In genomic region chr5:108530706-108531105, GRCh38 we compare ENCODE assay signal across 14 cellular contexts.
DNase-seq lines count a peak whose midpoint lies in the region; ATAC-seq, FAIRE-seq and TF ChIP-seq lines count a peak whose summit lies in the region.
"Had no signal": no experiment of that assay in that cellular context is flagged by ENCODE, and none has a peak within 500 bp of the region (broad histone marks: within the 10 kb centered on the region; RNA-seq: fewer than 3 reads in every experiment).

No MANE protein-coding gene starts in this region.

- H2AFZ ChIP-seq in K562 (ENCODE audit: low read depth, low read length) (peak overlapping the region; percentile 73), smooth muscle cell (ENCODE audit: low read depth) (no peak overlapping the region)

- no peak overlapping the region for H2AK5ac ChIP-seq in mesendoderm (ENCODE audit: low read length)

- intact Hi-C loops in K562 (cut with micrococcal nuclease) = no loop called here

- no peak for TF ChIP-seq EP300 in K562 (IDR thresholded peaks at IDR 0.05; ENCODE audit: low read length)

- no peaks in the 10 kb centered on the region for H3K9me1 ChIP-seq in K562 (ENCODE audit: control insufficient read depth, insufficient read depth, low read length)

- POLR2A ChIA-PET in AG04450 (lab: Yijun Ruan, JAX) (no interaction called here), K562 (lab: Yijun Ruan, JAX) (interaction anchor here (0.7 to 2.0 kb wide), 2 partner anchors 14 to 1075 kb away, joined by 3 to 6 read pairs; no protein-coding TSS in a partner anchor)

- TF ChIP-seq POLR2A in K562 (conservative IDR thresholded peaks at IDR 0.05) = no peak

- no peak overlapping the region for H3K56ac ChIP-seq in mesendoderm (ENCODE audit: low read length)

- H3K79me2 ChIP-seq in K562 (ENCODE audit: control insufficient read depth, insufficient read depth, low read length) (no peaks in the 10 kb centered on the region), mesendoderm (ENCODE audit: control insufficient read depth, insufficient read depth, low read length) (no peaks in the 10 kb centered on the region), smooth muscle cell (ENCODE audit: low read depth) (no peaks in the 10 kb centered on the region)

- BruUV-seq in K562 (replicated peaks; lab: Mats Ljungman, UMichigan) = no TSS peak

- H4K8ac ChIP-seq in mesendoderm (ENCODE audit: low read depth, low read length) = no peak overlapping the region

- CTCF ChIA-PET in AG04450 (lab: Charles Lee) = no interaction called here
- CTCF ChIA-PET in K562 (lab: Yijun Ruan, JAX; ENCODE audit: low intra/inter-chr PET ratio) = no interaction called here

- peak overlapping the region; percentile 23 for H2BK5ac ChIP-seq in mesendoderm (ENCODE audit: low read length)

- TF ChIP-seq CTCF in AG04450 (IDR thresholded peaks at IDR 0.05; ENCODE audit: low read depth, low read length) = no peak
- TF ChIP-seq CTCF in K562 (IDR thresholded peaks at IDR 0.05 in 2 of 3, conservative IDR thresholded peaks at IDR 0.05 in 1 of 3; ENCODE audit: insufficient read depth in 2 of 3, low read depth in 1 of 3, low read length in 3 of 3) = no peak
- no peak for TF ChIP-seq CTCF in smooth muscle cell (IDR thresholded peaks at IDR 0.05; ENCODE audit: borderline replicate concordance, insufficient read depth, poor library complexity, severe bottlenecking)

- H3K9ac ChIP-seq in K562 (ENCODE audit: insufficient read depth in 1 of 2, low read depth in 2 of 2, low read length in 2 of 2) (0 out of 4 replicates have a peak overlapping the region, but pooled peaks of 1 of the 2 experiments have one; percentile 10), mesendoderm (ENCODE audit: low read length) (no peak overlapping the region), smooth muscle cell (ENCODE audit: low read depth) (no peak overlapping the region)
- H3K9ac ChIP-seq: KMS-11 had no signal

- H2BK15ac ChIP-seq in mesendoderm (replicated peaks; ENCODE audit: low read depth) = no peak overlapping the region

- H3K4me3 ChIP-seq in AG04450 (ENCODE audit: low read depth, low read length) (no peak overlapping the region), K562 (no peak overlapping the region), mesendoderm (ENCODE audit: low read length) (no peak overlapping the region), smooth muscle cell (no peak overlapping the region)

- H3K27me3 ChIP-seq in AG04450 (ENCODE audit: control insufficient read depth, insufficient read depth, low read length) (no peaks in the 10 kb centered on the region), K562 (ENCODE audit: control insufficient read depth in 2 of 2, insufficient read depth in 2 of 2, low read length in 2 of 2) (no peaks in the 10 kb centered on the region), mesendoderm (ENCODE audit: insufficient read depth, low read length, poor library complexity) (no peaks in the 10 kb centered on the region), smooth muscle cell (ENCODE audit: low read depth) (no peaks in the 10 kb centered on the region)

- TF ChIP-seq RAD21 in K562 (CRISPR knock-in tag; conservative IDR thresholded peaks at IDR 0.05 in 1 of 2, IDR thresholded peaks at IDR 0.05 in 1 of 2) = no peak

- H3K23ac ChIP-seq in mesendoderm (ENCODE audit: low read length) = no peak overlapping the region

- ATAC-seq in K562 (no peak), GM19455 (IDR thresholded peaks at IDR 0.05; ENCODE audit: unreplicated experiment) (no peak), GM19395 (IDR thresholded peaks at IDR 0.05; ENCODE audit: unreplicated experiment) (no peak)

- no peak overlapping the region for H2BK120ac ChIP-seq in mesendoderm (ENCODE audit: low read depth, low read length)

- no peaks in the 10 kb centered on the region for H3K79me1 ChIP-seq in mesendoderm (ENCODE audit: low read length)

- in situ Hi-C loops in K562 (cut with MboI) = no loop called here

- H3K9me3 ChIP-seq in AG04450 (ENCODE audit: control insufficient read depth, insufficient read depth, low read length) = no peaks in the 10 kb centered on the region
- peaks cover 26% of the 10 kb centered on the region for H3K9me3 ChIP-seq in K562 (replicated peaks; ENCODE audit: control insufficient read depth, insufficient read depth, low read depth, low read length)
- H3K9me3 ChIP-seq in smooth muscle cell (replicated peaks; ENCODE audit: low read depth) = peaks cover 5% of the 10 kb centered on the region

- no peak for FAIRE-seq in K562 (lab: Jason Lieb, UNC)
- FAIRE-seq: GM12891 had no signal

- no peak overlapping the region for H3K18ac ChIP-seq in mesendoderm (ENCODE audit: low read length)

- H4K20me1 ChIP-seq in K562 (replicated peaks; ENCODE audit: control insufficient read depth, insufficient read depth, low read length) (no peaks in the 10 kb centered on the region), smooth muscle cell (ENCODE audit: low read depth) (no peaks in the 10 kb centered on the region)

- H3K27ac ChIP-seq in AG04450 (ENCODE audit: low read depth, low read length) (peak overlapping the region; percentile 79), K562 (ENCODE audit: extremely low read depth, low read depth, low read length) (peak overlapping the region; percentile 70), mesendoderm (ENCODE audit: low read depth, low read length) (peak overlapping the region; percentile 34), smooth muscle cell (ENCODE audit: low read depth) (peak overlapping the region; percentile 43)
- H3K27ac ChIP-seq: KMS-11 had no signal

- H3K4ac ChIP-seq in mesendoderm (ENCODE audit: low read depth, low read length) = no peak overlapping the region

- WGBS in K562 (ENCODE audit: insufficient coverage, low coverage, missing lambda C conversion rate) = 34% methylated on average over 4 of the region's 5 CpGs
- no CpG with 5 or more reads among the region's 5 CpGs for WGBS in mesendoderm (ENCODE audit: extremely low coverage, insufficient coverage, low lambda C conversion rate)
- 88% methylated on average over 5 of the region's 5 CpGs for WGBS in smooth muscle cell (ENCODE audit: low lambda C conversion rate)

- no peak overlapping the region for H4K5ac ChIP-seq in mesendoderm (ENCODE audit: low read length)

- H3K4me2 ChIP-seq in K562 (ENCODE audit: insufficient read depth, low read length) (peak overlapping the region; percentile 57), mesendoderm (ENCODE audit: low read length) (no peak overlapping the region), smooth muscle cell (no peak overlapping the region)
- H3K4me2 ChIP-seq: KMS-11 had no signal

- no peaks in the 10 kb centered on the region for H3F3A ChIP-seq in smooth muscle cell (ENCODE audit: low read depth)

- H3K4me1 ChIP-seq in K562 (replicated peaks in 1 of 2; ENCODE audit: control insufficient read depth in 2 of 2, insufficient read depth in 2 of 2, low read length in 2 of 2) = peaks cover 3 to 27% of the 10 kb centered on the region in 2 experiments; a peak in 4 of 5 replicates
- H3K4me1 ChIP-seq in mesendoderm (ENCODE audit: control insufficient read depth, low read depth, low read length) = no peaks in the 10 kb centered on the region
- H3K4me1 ChIP-seq in smooth muscle cell (ENCODE audit: low read depth) = no peaks in the 10 kb centered on the region

- DNase-seq in AG04450 (ENCODE audit: low read depth, low spot score) (no peak), K562 (ENCODE audit: extremely low read depth in 1 of 4, low spot score in 3 of 4) (no peak), mesendoderm (no peak), smooth muscle cell (lab: John Stamatoyannopoulos, UW; ENCODE audit: unreplicated experiment) (no peak), HK-2 (ENCODE audit: unreplicated experiment) (no peak)
- DNase-seq: 8988T; C1 segment of cervical spinal cord; CD4-positive, alpha-beta T cell; DMS79; HFFc6 had no signal

- 0 out of 3 replicates have a peak, but pooled peaks cover 3% of the 10 kb centered on the region for H3K36me3 ChIP-seq in K562 (ENCODE audit: control insufficient read depth, insufficient read depth, low read length)
- no peaks in the 10 kb centered on the region for H3K36me3 ChIP-seq in mesendoderm (ENCODE audit: control insufficient read depth, insufficient read depth, low read length)
- H3K36me3 ChIP-seq in smooth muscle cell (ENCODE audit: low read depth) = no peaks in the 10 kb centered on the region

TF ChIP-seq in K562, 482 proteins besides CTCF, POLR2A, EP300 and RAD21:
- TF ChIP-seq KLF13 (tag; IDR thresholded peaks at IDR 0.05; ENCODE audit: borderline replicate concordance, low read depth) = no peak
- no peak for TF ChIP-seq PHTF2 (CRISPR knock-in tag; IDR thresholded peaks at IDR 0.05)
- TF ChIP-seq POLR3G (IDR thresholded peaks at IDR 0.05; ENCODE audit: extremely low read depth, insufficient read length, insufficient replicate concordance) = no peak
- TF ChIP-seq ZNF282 (CRISPR knock-in tag; IDR thresholded peaks at IDR 0.05) = no peak
- no peak for TF ChIP-seq ZNF740 (CRISPR knock-in tag; IDR thresholded peaks at IDR 0.05)
- no peak for TF ChIP-seq ZNF740 (tag; IDR thresholded peaks at IDR 0.05)
- peak; percentile 96 for TF ChIP-seq ZNF431 (CRISPR knock-in tag; IDR thresholded peaks at IDR 0.05)
- peak; percentile 36 for TF ChIP-seq ZNF280A (IDR thresholded peaks at IDR 0.05; ENCODE audit: low read depth, partially characterized antibody)
- no peak for TF ChIP-seq PURB (CRISPR knock-in tag; IDR thresholded peaks at IDR 0.05; ENCODE audit: low read depth)
- TF ChIP-seq ZFP36 (IDR thresholded peaks at IDR 0.05; ENCODE audit: low read depth, low read length, partially characterized antibody) = peak; percentile 36
- no peak for TF ChIP-seq NR1H2 (CRISPR knock-in tag; IDR thresholded peaks at IDR 0.05)
- no peak for TF ChIP-seq TEAD2 (tag; IDR thresholded peaks at IDR 0.05)
- TF ChIP-seq ZNF175 (CRISPR knock-in tag; IDR thresholded peaks at IDR 0.05; ENCODE audit: low read depth) = no peak
TF ChIP-seq in K562: peak in this region for 3.
